In the genomic region with DNA sequence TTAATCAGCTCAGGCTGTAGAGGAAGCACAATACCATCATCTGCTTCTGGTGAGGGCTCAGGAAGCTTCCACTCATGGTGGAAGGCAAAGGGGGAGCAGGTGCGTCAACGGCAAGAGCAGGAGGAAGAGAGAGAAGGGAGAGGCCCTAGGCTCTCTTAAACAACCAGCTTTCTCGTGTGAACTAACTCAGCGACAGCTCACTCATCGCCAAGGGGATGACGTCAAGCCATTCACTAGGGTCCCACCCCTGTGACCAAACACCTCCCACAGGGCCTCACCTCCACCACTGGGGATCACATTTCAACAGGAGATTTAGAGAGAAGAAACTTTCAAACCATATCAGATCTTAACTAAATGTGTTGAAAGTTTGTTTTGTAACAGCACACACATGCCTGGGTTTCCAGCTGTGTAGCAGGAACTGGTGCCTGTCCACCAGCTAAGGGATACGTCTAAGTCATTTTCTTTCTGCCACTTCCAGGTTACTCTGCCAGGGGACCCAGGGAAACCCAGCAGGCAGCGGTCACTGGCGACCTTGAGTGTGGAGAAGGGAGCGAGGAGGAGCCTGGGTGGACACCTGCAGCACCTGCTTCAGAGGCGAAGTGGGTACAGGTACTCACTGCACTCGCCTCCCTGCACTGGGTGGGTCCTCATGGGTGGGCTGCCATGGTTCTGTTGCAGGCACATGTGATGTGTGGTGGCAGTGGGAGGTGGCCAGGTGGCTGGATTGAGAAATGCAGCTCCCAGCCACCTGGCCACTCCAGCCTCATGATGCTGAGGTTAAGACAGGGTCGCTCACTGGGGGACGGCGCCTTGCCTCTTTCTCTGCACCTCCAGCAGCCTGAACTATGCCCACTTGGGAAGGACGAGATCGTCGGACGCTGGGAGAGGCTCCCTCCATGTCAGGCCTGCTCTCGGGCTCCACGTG, we compare ENCODE assay signal across 13 cellular contexts. TPM values are rescaled to one million over a fixed set of nuclear protein-coding genes. Genes with fewer than 3 reads are reported as not detected.
DNase-seq lines count a peak whose midpoint lies in the region; ATAC-seq, FAIRE-seq and TF ChIP-seq lines count a peak whose summit lies in the region.
"Had no signal": no experiment of that assay in that cellular context is flagged by ENCODE, and none has a peak within 500 bp of the region (broad histone marks: within the 10 kb centered on the region; RNA-seq: fewer than 3 reads in every experiment).

No MANE protein-coding gene starts in this region.

- BruUV-seq in A673 (replicated peaks; lab: Mats Ljungman, UMichigan) (no TSS peak), HepG2 (replicated peaks; lab: Mats Ljungman, UMichigan) (no TSS peak)

- ATAC-seq in HepG2: no peak
- no peak for ATAC-seq in HG03196 (IDR thresholded peaks at IDR 0.05; ENCODE audit: unreplicated experiment)
- no peak for ATAC-seq in HG02970 (IDR thresholded peaks at IDR 0.05; ENCODE audit: low FRiP score, unreplicated experiment)

- no peaks in the 10 kb centered on the region for H3K79me2 ChIP-seq in HepG2 (ENCODE audit: insufficient read depth, low read length)

- DNase-seq in A673 (ENCODE audit: low spot score) (peak; percentile 20), ELR (ENCODE audit: low read depth) (peak; percentile 39), astrocyte of the spinal cord (ENCODE audit: low read depth, low spot score) (peak; percentile 35), HepG2 (ENCODE audit: low spot score) (no peak), NCI-H446 (lab: John Stamatoyannopoulos, UW) (no peak), substantia nigra (lab: John Stamatoyannopoulos, UW) (no peak)
- DNase-seq: KG1, naive B cell, NCI-H82, thyroid gland had no signal

- TF ChIP-seq CTCF in A673 (conservative IDR thresholded peaks at IDR 0.05; ENCODE audit: low read depth, low read length): no peak
- TF ChIP-seq CTCF in astrocyte of the spinal cord (IDR thresholded peaks at IDR 0.05; ENCODE audit: low read depth, low read length): no peak
- no peak for TF ChIP-seq CTCF in HepG2 (CRISPR knock-in tag; IDR thresholded peaks at IDR 0.05)

- H3K4me2 ChIP-seq in HepG2 (ENCODE audit: low read depth, low read length): no peak overlapping the region

- H3K27ac ChIP-seq in A673 (ENCODE audit: low read depth, low read length, poor library complexity, severe bottlenecking): no peak overlapping the region
- no peak overlapping the region for H3K27ac ChIP-seq in HepG2 (ENCODE audit: extremely low read length, insufficient read depth, low read length)
- H3K27ac ChIP-seq in substantia nigra (ENCODE audit: low read depth, low read length, poor library complexity, severe bottlenecking): no peak overlapping the region
- H3K27ac ChIP-seq: thyroid gland had no signal

- H3K4me3 ChIP-seq in A673 (ENCODE audit: low read depth, low read length, poor library complexity, severe bottlenecking): no peak overlapping the region
- no peak overlapping the region for H3K4me3 ChIP-seq in astrocyte of the spinal cord (ENCODE audit: low read depth, low read length)
- H3K4me3 ChIP-seq in HepG2 (replicated peaks in 1 of 3; ENCODE audit: insufficient read depth in 1 of 3, low read depth in 2 of 3, low read length in 3 of 3): no peak overlapping the region
- H3K4me3 ChIP-seq: thyroid gland had no signal

- H4K20me1 ChIP-seq in HepG2 (ENCODE audit: insufficient read depth, low read length): no peaks in the 10 kb centered on the region

- no peak for TF ChIP-seq EP300 in HepG2 (IDR thresholded peaks at IDR 0.05; ENCODE audit: low read depth in 2 of 2, low read length in 2 of 2)
- TF ChIP-seq EP300 in HepG2 (CRISPR knock-in tag; IDR thresholded peaks at IDR 0.05; ENCODE audit: borderline replicate concordance): no peak

- TF ChIP-seq POLR2A in HepG2 (IDR thresholded peaks at IDR 0.05; ENCODE audit: insufficient read depth in 1 of 2, low read depth in 2 of 2, low read length in 2 of 2): no peak

- no peak overlapping the region for H3K9ac ChIP-seq in HepG2 (ENCODE audit: insufficient read depth, low read depth, low read length)

- H3K9me3 ChIP-seq in A673 (ENCODE audit: low read depth, low read length, poor library complexity, severe bottlenecking): no peaks in the 10 kb centered on the region
- no peaks in the 10 kb centered on the region for H3K9me3 ChIP-seq in HepG2 (ENCODE audit: low read length)
- H3K9me3 ChIP-seq: thyroid gland had no signal

- in situ Hi-C loops in astrocyte of the spinal cord (cut with HindIII; ENCODE audit: low sequenced_read_pairs) (no loop called here), HepG2 (cut with HindIII; ENCODE audit: extremely low pct_ligation_motif_present, low pct_unique_long_range_greater_than_20kb) (no loop called here)

- no peaks in the 10 kb centered on the region for H3K27me3 ChIP-seq in A673 (replicated peaks; ENCODE audit: insufficient read depth, low read depth, low read length, poor library complexity)
- H3K27me3 ChIP-seq in HepG2 (ENCODE audit: control insufficient read depth in 1 of 2, insufficient read depth in 2 of 2, low read length in 2 of 2): peaks cover 16 to 79% of the 10 kb centered on the region in 2 experiments
- H3K27me3 ChIP-seq: thyroid gland had no signal

- POLR2A ChIA-PET in A673 (lab: Charles Lee; ENCODE audit: low non-redundant PET) (no interaction called here), HepG2 (lab: Yijun Ruan, JAX) (no interaction called here)

- CTCF ChIA-PET in A673 (lab: Charles Lee): no interaction called here
- CTCF ChIA-PET in HepG2 (lab: Yijun Ruan, JAX; ENCODE audit: low intra/inter-chr PET ratio, low total read pairs): no interaction called here

- no peak for FAIRE-seq in HepG2 (lab: Jason Lieb, UNC)
- FAIRE-seq: GM18507 had no signal

- WGBS in HepG2 (ENCODE audit: low lambda C conversion rate): 17% methylated on average over 18 of the region's 21 CpGs

- no peak for TF ChIP-seq RAD21 in HepG2 (CRISPR knock-in tag; IDR thresholded peaks at IDR 0.05)

- H3K4me1 ChIP-seq in A673 (ENCODE audit: insufficient read depth, low read length, poor library complexity, severe bottlenecking): no peaks in the 10 kb centered on the region
- H3K4me1 ChIP-seq in HepG2 (ENCODE audit: insufficient read depth, low read length): no peaks in the 10 kb centered on the region
- H3K4me1 ChIP-seq: thyroid gland had no signal

- no peak overlapping the region for H2AFZ ChIP-seq in HepG2 (ENCODE audit: low read length)

- H3K36me3 ChIP-seq in A673 (ENCODE audit: insufficient read depth, low read length, poor library complexity, severe bottlenecking) (no peaks in the 10 kb centered on the region), HepG2 (replicated peaks in 1 of 2; ENCODE audit: control insufficient read depth in 1 of 2, insufficient read depth in 2 of 2, low read length in 2 of 2) (no peaks in the 10 kb centered on the region)
- H3K36me3 ChIP-seq: thyroid gland had no signal

- intact Hi-C loops in A673 (cut with micrococcal nuclease; ENCODE audit: unreplicated experiment) (no loop called here), HepG2 (cut with micrococcal nuclease; ENCODE audit: unreplicated experiment) (no loop called here)

TF ChIP-seq in HepG2, 621 proteins besides CTCF, POLR2A, EP300 and RAD21:
- TF ChIP-seq, protein P1, sequence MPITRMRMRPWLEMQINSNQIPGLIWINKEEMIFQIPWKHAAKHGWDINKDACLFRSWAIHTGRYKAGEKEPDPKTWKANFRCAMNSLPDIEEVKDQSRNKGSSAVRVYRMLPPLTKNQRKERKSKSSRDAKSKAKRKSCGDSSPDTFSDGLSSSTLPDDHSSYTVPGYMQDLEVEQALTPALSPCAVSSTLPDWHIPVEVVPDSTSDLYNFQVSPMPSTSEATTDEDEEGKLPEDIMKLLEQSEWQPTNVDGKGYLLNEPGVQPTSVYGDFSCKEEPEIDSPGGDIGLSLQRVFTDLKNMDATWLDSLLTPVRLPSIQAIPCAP (CRISPR knock-in tag; IDR thresholded peaks at IDR 0.05; ENCODE audit: low read depth): no peak
- TF ChIP-seq, protein P2, sequence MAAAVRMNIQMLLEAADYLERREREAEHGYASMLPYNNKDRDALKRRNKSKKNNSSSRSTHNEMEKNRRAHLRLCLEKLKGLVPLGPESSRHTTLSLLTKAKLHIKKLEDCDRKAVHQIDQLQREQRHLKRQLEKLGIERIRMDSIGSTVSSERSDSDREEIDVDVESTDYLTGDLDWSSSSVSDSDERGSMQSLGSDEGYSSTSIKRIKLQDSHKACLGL (CRISPR knock-in tag; IDR thresholded peaks at IDR 0.05): no peak
- TF ChIP-seq CREB1 (IDR thresholded peaks at IDR 0.05) (peak; percentile 74), CREB1 (CRISPR knock-in tag; IDR thresholded peaks at IDR 0.05) (no peak), ZNF335 (CRISPR knock-in tag; IDR thresholded peaks at IDR 0.05) (no peak), ATF7 (IDR thresholded peaks at IDR 0.05) (peak; percentile 70), ATF7 (CRISPR knock-in tag; IDR thresholded peaks at IDR 0.05) (no peak)

RNA-seq across cellular contexts. Expression of a gene that starts 8.4 kb away (rescaled TPM):
- 21.2 and 21.9 TPM in 2 replicates for total RNA-seq in A673 (2021)
- 2.1 and 5.5 TPM in 2 replicates for total RNA-seq in HepG2 (2016; rRNA removed; fragmentation: Illumina TruSeq; extraction: Trizol)
- total RNA-seq in HepG2 (2016; cell fraction: cytosol; rRNA removed; fragmentation: Illumina TruSeq; extraction: Trizol; ENCODE audit: low read depth): 0.91 and 1.6 TPM in 2 replicates
- 1.8 and 5.2 TPM in 2 replicates for total RNA-seq in HepG2 (2016; cell fraction: insoluble cytoplasmic fraction; rRNA removed; fragmentation: Illumina TruSeq; extraction: Trizol)
- 1.9 and 2.0 TPM in 2 replicates for total RNA-seq in HepG2 (2016; cell fraction: membrane; rRNA removed; fragmentation: Illumina TruSeq; extraction: Trizol)
- 5.4 and 7.0 TPM in 2 replicates for total RNA-seq in HepG2 (2016; cell fraction: nucleus; rRNA removed; fragmentation: Illumina TruSeq; extraction: Trizol)
- polyA plus RNA-seq in HepG2 (2011; rRNA removed): 4.0 and 4.8 TPM in 2 replicates
- polyA plus RNA-seq in HepG2 (2011; cell fraction: cytosol; rRNA removed): 2.4 and 5.8 TPM in 2 replicates
- 6.0 and 8.9 TPM in 2 replicates for polyA plus RNA-seq in HepG2 (2011; cell fraction: nucleus; rRNA removed)
- 1.1 and 2.2 TPM in 2 replicates for polyA plus RNA-seq in HepG2 (2012)
- polyA plus RNA-seq in HepG2 (2016; cell fraction: cytosol; fragmentation: Illumina TruSeq; extraction: Trizol; ENCODE audit: low read depth): 1.3 and 1.7 TPM in 2 replicates
- polyA plus RNA-seq in HepG2 (2016; cell fraction: insoluble cytoplasmic fraction; fragmentation: Illumina TruSeq; extraction: Trizol; ENCODE audit: low read depth): 3.2 and 3.7 TPM in 2 replicates
- 2.1 and 3.5 TPM in 2 replicates for polyA plus RNA-seq in HepG2 (2016; cell fraction: membrane; fragmentation: Illumina TruSeq; extraction: Trizol; ENCODE audit: low read depth)
- 12.8 and 13.1 TPM in 2 replicates for polyA plus RNA-seq in HepG2 (2016; cell fraction: nucleus; fragmentation: Illumina TruSeq; extraction: Trizol; ENCODE audit: insufficient read depth, low read depth)
- polyA minus RNA-seq in HepG2 (2011; rRNA and poly(A)+ RNA removed; ENCODE audit: low replicate concordance): 9.2 and 40.8 TPM in 2 replicates
- 7.8 and 8.3 TPM in 2 replicates for polyA minus RNA-seq in HepG2 (2011; cell fraction: cytosol; rRNA and poly(A)+ RNA removed)
- polyA minus RNA-seq in HepG2 (2011; cell fraction: nucleus; rRNA and poly(A)+ RNA removed): 2.1 and 4.8 TPM in 2 replicates

Comparison
In these comparisons a context has a peak if more than half of its experiments do, and no peak if none do; other contexts are left out.
1. DNase-seq: peak in A673 (single experiment), ELR (single experiment) and astrocyte of the spinal cord (single experiment); none in HepG2 (single experiment), NCI-H446 (0 of 2) and substantia nigra (0 of 49).